1 cellular context compared by ENCODE assay signal in genomic region chr19:11435833-11436313, GRCh38.
TF ChIP-seq lines count a peak whose summit lies in the region.

No MANE protein-coding gene starts in this region.

TF ChIP-seq in HepG2, 621 proteins besides CTCF, POLR2A, EP300 and RAD21 (continues in another document):
- TF ChIP-seq MAF1 (CRISPR knock-in tag; IDR thresholded peaks at IDR 0.05; ENCODE audit: borderline replicate concordance): 0 out of 2 replicates have a peak, but pooled peaks have one; percentile 31
- peak; percentile 68 for TF ChIP-seq ZNF709 (CRISPR knock-in tag; IDR thresholded peaks at IDR 0.05)
- peak; percentile 68; the same call in 1 of the 2 replicates for TF ChIP-seq ZNF337 (CRISPR knock-in tag; IDR thresholded peaks at IDR 0.05; ENCODE audit: borderline replicate concordance, low read depth)
- peak; percentile 55 for TF ChIP-seq AGO2 (optimal IDR thresholded peaks at IDR 0.05; ENCODE audit: low read depth, low read length)
- peak; percentile 34; the same call in 1 of the 2 replicates for TF ChIP-seq AKAP8 (CRISPR knock-in tag; IDR thresholded peaks at IDR 0.05)
- TF ChIP-seq RBM22 (optimal IDR thresholded peaks at IDR 0.05; ENCODE audit: low read length): no peak
- TF ChIP-seq ATF2 (CRISPR knock-in tag; IDR thresholded peaks at IDR 0.05): no peak
- peak; percentile 16; the same call in 1 of the 2 replicates for TF ChIP-seq NRL (CRISPR knock-in tag; IDR thresholded peaks at IDR 0.05; ENCODE audit: borderline replicate concordance)
- TF ChIP-seq GLMP (CRISPR knock-in tag; IDR thresholded peaks at IDR 0.05; ENCODE audit: borderline replicate concordance): no peak
- peak; percentile 10; the same call in 1 of the 2 replicates for TF ChIP-seq ZBTB38 (CRISPR knock-in tag; IDR thresholded peaks at IDR 0.05)
- TF ChIP-seq HOXA9 (CRISPR knock-in tag; IDR thresholded peaks at IDR 0.05; ENCODE audit: borderline replicate concordance): no peak
- TF ChIP-seq ZNF282 (IDR thresholded peaks at IDR 0.05; ENCODE audit: partially characterized antibody): no peak
- peak; percentile 83 for TF ChIP-seq ZNF407 (CRISPR knock-in tag; IDR thresholded peaks at IDR 0.05; ENCODE audit: not compliant biosample characterization)
- TF ChIP-seq ZNF740 (CRISPR knock-in tag; IDR thresholded peaks at IDR 0.05): no peak; the same call in 1 of the 2 replicates
- peak; percentile 7; the same call in 1 of the 2 replicates for TF ChIP-seq ZNF501 (CRISPR knock-in tag; IDR thresholded peaks at IDR 0.05)
- peak; percentile 0 for TF ChIP-seq ZEB1 (IDR thresholded peaks at IDR 0.05; ENCODE audit: insufficient replicate concordance, low read depth)
- TF ChIP-seq ZBTB10 (CRISPR knock-in tag; IDR thresholded peaks at IDR 0.05; ENCODE audit: borderline replicate concordance): 0 out of 2 replicates have a peak, but pooled peaks have one; percentile 21
- no peak for TF ChIP-seq U2AF2 (IDR thresholded peaks at IDR 0.05; ENCODE audit: low read depth, low read length)
- no peak for TF ChIP-seq HINFP (CRISPR knock-in tag; IDR thresholded peaks at IDR 0.05; ENCODE audit: low read depth)
- TF ChIP-seq PITX1 (CRISPR knock-in tag; IDR thresholded peaks at IDR 0.05): no peak
- TF ChIP-seq NR0B2 (CRISPR knock-in tag; IDR thresholded peaks at IDR 0.05): no peak
- TF ChIP-seq ZNF263 (CRISPR knock-in tag; IDR thresholded peaks at IDR 0.05): peak; percentile 73
- 0 out of 2 replicates have a peak, but pooled peaks have one; percentile 14 for TF ChIP-seq POGK (CRISPR knock-in tag; conservative IDR thresholded peaks at IDR 0.05)
- TF ChIP-seq NR1H2 (CRISPR knock-in tag; IDR thresholded peaks at IDR 0.05; ENCODE audit: borderline replicate concordance, low read depth): 0 out of 2 replicates have a peak, but pooled peaks have one; percentile 5
- 0 out of 2 replicates have a peak, but pooled peaks have one; percentile 16 for TF ChIP-seq ZNF256 (CRISPR knock-in tag; conservative IDR thresholded peaks at IDR 0.05)
- 0 out of 2 replicates have a peak, but pooled peaks have one; percentile 24 for TF ChIP-seq MYPOP (CRISPR knock-in tag; IDR thresholded peaks at IDR 0.05)
- no peak for TF ChIP-seq TBX2 (CRISPR knock-in tag; IDR thresholded peaks at IDR 0.05; ENCODE audit: borderline replicate concordance)
- TF ChIP-seq KLF6 (CRISPR knock-in tag; IDR thresholded peaks at IDR 0.05): 0 out of 2 replicates have a peak, but pooled peaks have one; percentile 10
- peak; percentile 46 for TF ChIP-seq DMAP1 (CRISPR knock-in tag; IDR thresholded peaks at IDR 0.05)
- TF ChIP-seq SALL2 (CRISPR knock-in tag; IDR thresholded peaks at IDR 0.05): peak; percentile 69; the same call in 1 of the 2 replicates
- TF ChIP-seq ZNF484 (CRISPR knock-in tag; IDR thresholded peaks at IDR 0.05; ENCODE audit: borderline replicate concordance, low read depth): no peak
- no peak for TF ChIP-seq ETV6 (CRISPR knock-in tag; conservative IDR thresholded peaks at IDR 0.05)
- TF ChIP-seq ZBTB42 (CRISPR knock-in tag; IDR thresholded peaks at IDR 0.05): 0 out of 2 replicates have a peak, but pooled peaks have one; percentile 44
- 0 out of 2 replicates have a peak, but pooled peaks have one; percentile 8 for TF ChIP-seq ZNF749 (CRISPR knock-in tag; IDR thresholded peaks at IDR 0.05; ENCODE audit: borderline replicate concordance)
